ENCODE assay signal across 16 cellular contexts in genomic region chr11:119441898-119442243, GRCh38. TPM values are rescaled to one million over a fixed set of nuclear protein-coding genes. Genes with fewer than 3 reads are reported as not detected.
DNase-seq lines count a peak whose midpoint lies in the region; ATAC-seq and TF ChIP-seq lines count a peak whose summit lies in the region.
"Had no signal": no experiment of that assay in that cellular context is flagged by ENCODE, and none has a peak within 500 bp of the region (broad histone marks: within the 10 kb centered on the region; RNA-seq: fewer than 3 reads in every experiment).

No MANE protein-coding gene starts in this region.

- H3K9me3 ChIP-seq in Loucy (ENCODE audit: insufficient read depth, low read depth, low read length) (no peaks in the 10 kb centered on the region), esophagus muscularis mucosa (no peaks in the 10 kb centered on the region), colonic mucosa (no peaks in the 10 kb centered on the region)

- H3K9me2 ChIP-seq in Loucy (replicated peaks; ENCODE audit: low read depth, low read length) = no peaks in the 10 kb centered on the region

- peaks cover 21% of the 10 kb centered on the region for H3K4me1 Mint-ChIP-seq in activated CD8-positive, alpha-beta memory T cell treated with anti-CD3 and anti-CD28 coated beads, Interleukin-2, amount 10 ng/mL, durations not matched to agents 7 days and 5 days

- H3K4me1 ChIP-seq in Loucy (ENCODE audit: insufficient read depth, low read length, poor library complexity, severe bottlenecking) = peaks cover 31% of the 10 kb centered on the region
- H3K4me1 ChIP-seq in esophagus muscularis mucosa = peaks cover 0 to 20% (median 18%) of the 10 kb centered on the region in 4 donors
- no peaks in the 10 kb centered on the region for H3K4me1 ChIP-seq in colonic mucosa

- no peaks in the 10 kb centered on the region for H3K79me2 ChIP-seq in Loucy (ENCODE audit: insufficient read depth, low read length)

- H3F3A ChIP-seq in Loucy (ENCODE audit: low read depth) = peaks cover 5% of the 10 kb centered on the region; the same call in 1 of the 2 replicates

- CTCF ChIA-PET in activated CD8-positive, alpha-beta memory T cell treated with anti-CD3 and anti-CD28 coated beads, Interleukin-2, amount 10 ng/mL, durations not matched to agents 7 days and 5 days (lab: Charles Lee) = interaction anchor here (1.6 kb wide), 1 partner anchor 33 kb away, joined by 6 read pairs; no protein-coding TSS in a partner anchor

- H3K4me3 ChIP-seq in Loucy (ENCODE audit: low read length, poor library complexity, severe bottlenecking) = no peak overlapping the region
- no peak overlapping the region for H3K4me3 ChIP-seq in esophagus muscularis mucosa
- H3K4me3 ChIP-seq in colonic mucosa = no peak overlapping the region
- H3K4me3 ChIP-seq: BLaER1 had no signal

- H3K4me2 ChIP-seq in Loucy (ENCODE audit: low read depth, low read length, poor library complexity, severe bottlenecking) = peak overlapping the region; percentile 70

- peak overlapping the region; percentile 13 for H3K9ac ChIP-seq in Loucy (ENCODE audit: low read depth, low read length, poor library complexity, severe bottlenecking)
- no peak overlapping the region for H3K9ac ChIP-seq in colonic mucosa (ENCODE audit: low read depth in 2 of 2, low read length in 2 of 2)
- H3K9ac ChIP-seq: BLaER1 had no signal

- H3K27ac ChIP-seq in esophagus muscularis mucosa (replicated peaks in 1 of 4) (no peak overlapping the region), colonic mucosa (no peak overlapping the region)
- H3K27ac ChIP-seq: BLaER1, HL-60 had no signal

- no peaks in the 10 kb centered on the region for H3K36me3 Mint-ChIP-seq in activated CD8-positive, alpha-beta memory T cell treated with anti-CD3 and anti-CD28 coated beads, Interleukin-2, amount 10 ng/mL, durations not matched to agents 7 days and 5 days

- no peak overlapping the region; the same call in 1 of the 2 replicates for H2AFZ ChIP-seq in Loucy (ENCODE audit: low read length)

- TF ChIP-seq EP300 in esophagus muscularis mucosa (IDR thresholded peaks at IDR 0.05) = no peak

- no peaks in the 10 kb centered on the region for H3K9me3 Mint-ChIP-seq in activated CD8-positive, alpha-beta memory T cell treated with anti-CD3 and anti-CD28 coated beads, Interleukin-2, amount 10 ng/mL, durations not matched to agents 7 days and 5 days (ENCODE audit: low read depth)

- no peaks in the 10 kb centered on the region for H3K27me3 ChIP-seq in Loucy (ENCODE audit: insufficient read depth, low read length, poor library complexity, severe bottlenecking)
- H3K27me3 ChIP-seq in esophagus muscularis mucosa = no peaks in the 10 kb centered on the region
- H3K27me3 ChIP-seq in colonic mucosa = no peaks in the 10 kb centered on the region
- H3K27me3 ChIP-seq: BLaER1 had no signal

- no peak for TF ChIP-seq POLR2A in esophagus muscularis mucosa (IDR thresholded peaks at IDR 0.05; ENCODE audit: low read depth)

- TF ChIP-seq CTCF in Loucy (conservative IDR thresholded peaks at IDR 0.05; ENCODE audit: low read length) = no peak
- TF ChIP-seq CTCF in esophagus muscularis mucosa (IDR thresholded peaks at IDR 0.05) = no peak
- no peak for TF ChIP-seq CTCF in colonic mucosa (IDR thresholded peaks at IDR 0.05)

- H3K4me3 Mint-ChIP-seq in activated CD8-positive, alpha-beta memory T cell treated with anti-CD3 and anti-CD28 coated beads, Interleukin-2, amount 10 ng/mL, durations not matched to agents 7 days and 5 days = no peak overlapping the region
- H3K4me3 Mint-ChIP-seq: CD4-positive, CD25-positive, alpha-beta regulatory T cell had no signal

- no peaks in the 10 kb centered on the region for H4K20me1 ChIP-seq in Loucy (ENCODE audit: insufficient read depth, low read length, poor library complexity, severe bottlenecking)
- H4K20me1 ChIP-seq: BLaER1 had no signal

- no peak for ATAC-seq in activated CD8-positive, alpha-beta memory T cell treated with anti-CD3 and anti-CD28 coated beads, Interleukin-2, amount 10 ng/mL, durations not matched to agents 7 days and 5 days
- ATAC-seq in sciatic nerve = no peak

- DNase-seq in activated CD8-positive, alpha-beta memory T cell treated with anti-CD3 and anti-CD28 coated beads, Interleukin-2, amount 10 ng/mL, durations not matched to agents 7 days and 5 days = peak; percentile 8
- DNase-seq in activated CD8-positive, alpha-beta memory T cell treated with anti-CD3 and anti-CD28 coated beads, Interleukin-2, amount 50 U/mL, for 48 hours = no peak
- DNase-seq in esophagus muscularis mucosa (ENCODE audit: extremely low spot score) = peak; percentile 17
- DNase-seq in sciatic nerve (ENCODE audit: low spot score) = peak; percentile 21
- DNase-seq in activated T-cell treated with anti-CD3 and anti-CD28 coated beads, Interleukin-2, amount 50 U/mL, for 1 hour = no peak
- no peak for DNase-seq in colonic mucosa
- no peak for DNase-seq in NCI-H2196 treated with DMSO at 0.1 percent for 48 hours (lab: John Stamatoyannopoulos, UW; ENCODE audit: unreplicated experiment)
- DNase-seq: 8988T; AML-193; CD4-positive, CD25-positive, alpha-beta regulatory T cell; DMS79; EL; HCEC 1CT had no signal

- WGBS in esophagus muscularis mucosa = 75% methylated on average over 5 of the region's 5 CpGs

- no peak overlapping the region for H3K27ac Mint-ChIP-seq in activated CD8-positive, alpha-beta memory T cell treated with anti-CD3 and anti-CD28 coated beads, Interleukin-2, amount 10 ng/mL, durations not matched to agents 7 days and 5 days

- peaks cover 54% of the 10 kb centered on the region for H3K27me3 Mint-ChIP-seq in activated CD8-positive, alpha-beta memory T cell treated with anti-CD3 and anti-CD28 coated beads, Interleukin-2, amount 10 ng/mL, durations not matched to agents 7 days and 5 days

- H3K36me3 ChIP-seq in Loucy (ENCODE audit: insufficient read depth, low read length) = no peaks in the 10 kb centered on the region
- H3K36me3 ChIP-seq in esophagus muscularis mucosa = no peaks in the 10 kb centered on the region
- no peaks in the 10 kb centered on the region for H3K36me3 ChIP-seq in colonic mucosa
- H3K36me3 ChIP-seq: BLaER1 had no signal

- intact Hi-C loops in esophagus muscularis mucosa (cut with DNase I) (no loop called here), sciatic nerve (cut with DNase I) (no loop called here), colonic mucosa (cut with DNase I) (no loop called here)

RNA-seq across cellular contexts. Expression of gene THY1, which starts 18.9 kb away (rescaled TPM):
- under 1 TPM in 1 of 2 experiments, not detected in 1; 0.30 TPM for total RNA-seq in activated CD8-positive, alpha-beta memory T cell treated with anti-CD3 and anti-CD28 coated beads, Interleukin-2, amount 10 ng/mL, durations not matched to agents 7 days and 5 days
- total RNA-seq in esophagus muscularis mucosa (10 to 100 TPM; 13.3 to 70.1 (median 25.4) TPM), sciatic nerve (3.8 TPM), colonic mucosa (1 to 10 TPM; 6.6 to 6.9 TPM)
- total RNA-seq: CD4-positive, CD25-positive, alpha-beta regulatory T cell had no signal

Comparison
In these comparisons a context has a peak if more than half of its experiments do, and no peak if none do; other contexts are left out.
1. DNase-seq: peak in activated CD8-positive, alpha-beta memory T cell treated with anti-CD3 and anti-CD28 coated beads, Interleukin-2, amount 10 ng/mL, durations not matched to agents 7 days and 5 days (single experiment), esophagus muscularis mucosa (single experiment) and sciatic nerve (single experiment); none in activated CD8-positive, alpha-beta memory T cell treated with anti-CD3 and anti-CD28 coated beads, Interleukin-2, amount 50 U/mL, for 48 hours (single experiment), activated T-cell treated with anti-CD3 and anti-CD28 coated beads, Interleukin-2, amount 50 U/mL, for 1 hour (single experiment), colonic mucosa (single experiment) and NCI-H2196 treated with DMSO at 0.1 percent for 48 hours (single experiment).